ENCODE assay signal across 27 cellular contexts in the genomic region with DNA sequence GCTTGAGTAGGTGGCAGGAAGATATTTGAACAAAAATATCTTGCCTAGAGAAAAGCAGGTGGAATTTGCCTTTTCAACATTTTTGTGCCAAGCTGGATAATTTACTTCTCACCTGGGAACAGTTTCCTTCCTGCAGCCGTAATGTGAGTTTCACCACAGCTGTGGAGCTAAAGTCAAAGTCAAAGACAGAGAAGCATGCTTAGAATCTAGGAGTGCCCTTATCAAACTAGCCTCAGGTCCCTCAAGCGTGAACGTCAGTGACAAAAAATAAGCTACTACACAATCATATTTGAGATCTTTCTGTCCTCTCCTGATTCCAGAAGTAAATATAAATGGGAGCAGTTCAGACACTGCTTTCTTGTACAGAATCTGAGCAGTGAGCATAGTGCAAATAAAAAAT.
DNase-seq lines count a peak whose midpoint lies in the region; ATAC-seq, FAIRE-seq and TF ChIP-seq lines count a peak whose summit lies in the region.
"Had no signal": no experiment of that assay in that cellular context is flagged by ENCODE, and none has a peak within 500 bp of the region (broad histone marks: within the 10 kb centered on the region; RNA-seq: fewer than 3 reads in every experiment).

No MANE protein-coding gene starts in this region.

- no peaks in the 10 kb centered on the region for H3K9me1 ChIP-seq in endothelial cell of umbilical vein (replicated peaks; ENCODE audit: control insufficient read depth, extremely low read depth, insufficient read depth, low read length)

- POLR2A ChIA-PET in endothelial cell of umbilical vein (lab: Charles Lee) = no interaction called here
- POLR2A ChIA-PET in PC-3 (lab: Charles Lee; ENCODE audit: unreplicated experiment) = no interaction called here

- peaks cover 5% of the 10 kb centered on the region for H3K4me1 ChIP-seq in endothelial cell of umbilical vein (ENCODE audit: control insufficient read depth, extremely low read depth, insufficient read depth, low read length)
- H3K4me1 ChIP-seq in PC-3 (ENCODE audit: insufficient read depth, low read length) = no peaks in the 10 kb centered on the region
- H3K4me1 ChIP-seq: BE2C had no signal

- H3K9me3 ChIP-seq in endothelial cell of umbilical vein (replicated peaks; ENCODE audit: control insufficient read depth, insufficient read depth, low read length) (no peaks in the 10 kb centered on the region), PC-3 (ENCODE audit: low read length) (no peaks in the 10 kb centered on the region)
- H3K9me3 ChIP-seq: BE2C had no signal

- TF ChIP-seq POLR2A in endothelial cell of umbilical vein (IDR thresholded peaks at IDR 0.05; ENCODE audit: low read depth, low read length) = no peak

- H3K36me3 Mint-ChIP-seq in type B pancreatic cell = no peaks in the 10 kb centered on the region
- H3K36me3 Mint-ChIP-seq: CD14-positive monocyte; CD4-positive, alpha-beta memory T cell; CD4-positive, CD25-positive, alpha-beta regulatory T cell; CD8-positive, alpha-beta memory T cell had no signal

- CTCF ChIA-PET in endothelial cell of umbilical vein (lab: Charles Lee) (no interaction called here), PC-3 (lab: Charles Lee) (no interaction called here)

- DNase-seq in OCI-M1 (lab: John Stamatoyannopoulos, UW) = peak; percentile 3
- peak; percentile 35 for DNase-seq in endothelial cell of umbilical vein (ENCODE audit: low read depth, low spot score)
- no peak for DNase-seq in type B pancreatic cell (ENCODE audit: extremely low spot score, unreplicated experiment)
- DNase-seq in medulla oblongata (ENCODE audit: extremely low spot score) = no peak
- no peak for DNase-seq in islet precursor cell
- DNase-seq in PC-3 = no peak
- DNase-seq: 8988T; ACHN; BE2C; C1 segment of cervical spinal cord; CD4-positive, alpha-beta memory T cell; CD4-positive, CD25-positive, alpha-beta regulatory T cell; CD8-positive, alpha-beta memory T cell; COR-L47; DMS 273 treated with DMSO at 0.1 percent for 48 hours; DMS153; DMS53; DMS79; DND-41; EL; GDM1 had no signal

- intact Hi-C loops in endothelial cell of umbilical vein (cut with micrococcal nuclease) (no loop called here), PC-3 (cut with micrococcal nuclease) (no loop called here)

- H3K27ac ChIP-seq in endothelial cell of umbilical vein (ENCODE audit: insufficient read depth, low read depth, low read length) (no peak overlapping the region), PC-3 (ENCODE audit: low read length) (no peak overlapping the region)
- H3K27ac ChIP-seq: BLaER1 had no signal

- no peak for ATAC-seq in PC-3
- ATAC-seq: GM12878 had no signal

- FAIRE-seq in endothelial cell of umbilical vein (lab: Jason Lieb, UNC) = no peak
- FAIRE-seq: A204.1, GM12878, GM12892, GM18507 had no signal

- H3K4me3 ChIP-seq in endothelial cell of umbilical vein (replicated peaks in 1 of 3; ENCODE audit: insufficient read depth in 1 of 3, low read depth in 1 of 3, low read length in 3 of 3) (no peak overlapping the region), PC-3 (ENCODE audit: low read length) (no peak overlapping the region)
- H3K4me3 ChIP-seq: BLaER1, GM12878 had no signal

- H3K9ac ChIP-seq in endothelial cell of umbilical vein (replicated peaks; ENCODE audit: extremely low read depth, insufficient read depth, low read length) = no peak overlapping the region
- H3K9ac ChIP-seq in PC-3 (ENCODE audit: low read length) = no peak overlapping the region
- H3K9ac ChIP-seq: BLaER1 had no signal

- H4K20me1 ChIP-seq in endothelial cell of umbilical vein (replicated peaks; ENCODE audit: control insufficient read depth, extremely low read depth, insufficient read depth, low read length) = no peaks in the 10 kb centered on the region
- no peaks in the 10 kb centered on the region for H4K20me1 ChIP-seq in PC-3 (ENCODE audit: low read length)
- H4K20me1 ChIP-seq: BLaER1 had no signal

- no peaks in the 10 kb centered on the region for H3K9me3 Mint-ChIP-seq in type B pancreatic cell

- H3K4me3 Mint-ChIP-seq in type B pancreatic cell = no peak overlapping the region
- H3K4me3 Mint-ChIP-seq: CD14-positive monocyte; CD4-positive, alpha-beta memory T cell; CD4-positive, CD25-positive, alpha-beta regulatory T cell; CD8-positive, alpha-beta memory T cell had no signal

- H3K9me2 ChIP-seq in PC-3 (replicated peaks; ENCODE audit: low read length) = no peaks in the 10 kb centered on the region

- H3K27me3 ChIP-seq in endothelial cell of umbilical vein (ENCODE audit: control insufficient read depth in 2 of 2, insufficient read depth in 2 of 2, low read length in 2 of 2) (no peaks in the 10 kb centered on the region), PC-3 (ENCODE audit: low read length) (no peaks in the 10 kb centered on the region)
- H3K27me3 ChIP-seq: BE2C, BLaER1 had no signal

- no peaks in the 10 kb centered on the region for H3F3A ChIP-seq in PC-3 (ENCODE audit: low read length, unreplicated experiment)

- no peak overlapping the region for H2AFZ ChIP-seq in endothelial cell of umbilical vein (ENCODE audit: low read depth, low read length)
- no peak overlapping the region for H2AFZ ChIP-seq in PC-3 (ENCODE audit: low read length)

- H3K4me1 Mint-ChIP-seq in type B pancreatic cell (ENCODE audit: unreplicated experiment) = no peaks in the 10 kb centered on the region
- H3K4me1 Mint-ChIP-seq: CD14-positive monocyte; CD4-positive, alpha-beta memory T cell; CD4-positive, CD25-positive, alpha-beta regulatory T cell; CD8-positive, alpha-beta memory T cell had no signal

- H3K36me3 ChIP-seq in endothelial cell of umbilical vein (ENCODE audit: control insufficient read depth in 2 of 2, extremely low read depth in 1 of 2, insufficient read depth in 2 of 2, low read length in 2 of 2) = no peaks in the 10 kb centered on the region
- no peaks in the 10 kb centered on the region for H3K36me3 ChIP-seq in PC-3 (ENCODE audit: low read depth, low read length)
- H3K36me3 ChIP-seq: BE2C, BLaER1 had no signal

- H3K27ac Mint-ChIP-seq in type B pancreatic cell = peak overlapping the region; percentile 81
- H3K27ac Mint-ChIP-seq: CD14-positive monocyte; CD4-positive, alpha-beta memory T cell; CD8-positive, alpha-beta memory T cell had no signal

- H3K4me2 ChIP-seq in endothelial cell of umbilical vein (ENCODE audit: insufficient read depth, low read length) = no peak overlapping the region
- no peak overlapping the region for H3K4me2 ChIP-seq in PC-3 (ENCODE audit: low read length)
- H3K4me2 ChIP-seq: BLaER1 had no signal

- dilution Hi-C loops in endothelial cell of umbilical vein (cut with MboI; ENCODE audit: extremely low pct_ligation_motif_present, low sequenced_read_pairs) = no loop called here

- no peaks in the 10 kb centered on the region for H3K79me2 ChIP-seq in endothelial cell of umbilical vein (ENCODE audit: control insufficient read depth, insufficient read depth, low read length)
- no peaks in the 10 kb centered on the region for H3K79me2 ChIP-seq in PC-3 (ENCODE audit: low read length)

- no TSS peak for BruUV-seq in endothelial cell of umbilical vein (replicated peaks; lab: Mats Ljungman, UMichigan)
- BruUV-seq in PC-3 (replicated peaks; lab: Mats Ljungman, UMichigan) = no TSS peak

- TF ChIP-seq CTCF in endothelial cell of umbilical vein (IDR thresholded peaks at IDR 0.05; ENCODE audit: extremely low read depth in 1 of 2, insufficient read depth in 1 of 2, low read depth in 1 of 2, low read length in 2 of 2) (no peak), type B pancreatic cell (conservative IDR thresholded peaks at IDR 0.05) (no peak), PC-3 (conservative IDR thresholded peaks at IDR 0.05; ENCODE audit: low read depth, low read length) (no peak)

- peaks cover 2% of the 10 kb centered on the region for H3K27me3 Mint-ChIP-seq in type B pancreatic cell
- H3K27me3 Mint-ChIP-seq: CD4-positive, alpha-beta memory T cell; CD4-positive, CD25-positive, alpha-beta regulatory T cell; CD8-positive, alpha-beta memory T cell had no signal

TF ChIP-seq in endothelial cell of umbilical vein, 7 proteins besides CTCF, POLR2A, EP300 and RAD21:
- no peak for TF ChIP-seq JUN (IDR thresholded peaks at IDR 0.05; ENCODE audit: borderline replicate concordance, insufficient read depth, insufficient read length, low read depth)
- TF ChIP-seq EZH2 (IDR thresholded peaks at IDR 0.05; ENCODE audit: borderline replicate concordance, low read depth, low read length, severe bottlenecking) = no peak

Comparison
In these comparisons a context has a peak if more than half of its experiments do, and no peak if none do; other contexts are left out.
1. DNase-seq: peak in OCI-M1 (single experiment) and endothelial cell of umbilical vein (single experiment); none in type B pancreatic cell (single experiment), medulla oblongata (single experiment), islet precursor cell (single experiment) and PC-3 (single experiment).